9 cellular contexts compared by ENCODE assay signal in the genomic region with DNA sequence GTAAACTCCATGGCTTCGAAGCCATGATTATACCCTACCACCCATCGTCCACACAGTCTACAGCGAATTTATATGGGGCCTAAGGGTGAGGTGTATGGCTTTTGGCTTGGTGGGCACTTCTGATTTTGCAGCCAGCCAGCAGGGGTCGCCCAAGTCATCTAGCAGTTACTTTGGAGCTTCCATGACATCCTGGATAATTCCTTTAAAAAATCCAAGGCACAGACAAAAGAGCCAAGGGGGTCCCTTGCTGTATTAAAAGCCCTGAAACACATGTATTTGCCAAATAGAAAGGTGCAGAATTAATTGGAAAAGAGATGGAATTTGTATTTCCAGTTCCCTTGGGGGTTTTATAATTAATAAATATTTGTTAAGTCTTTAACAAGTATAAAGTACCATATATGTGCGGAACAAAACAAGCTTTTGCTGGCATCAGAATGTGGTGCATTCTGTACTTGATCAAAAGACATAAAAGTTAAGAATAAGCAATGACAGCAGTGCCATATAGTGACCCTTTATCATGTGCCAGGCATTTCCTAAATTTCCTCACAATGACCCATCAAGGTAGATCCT.
DNase-seq lines count a peak whose midpoint lies in the region; ATAC-seq and TF ChIP-seq lines count a peak whose summit lies in the region.
"Had no signal": no experiment of that assay in that cellular context is flagged by ENCODE, and none has a peak within 500 bp of the region (broad histone marks: within the 10 kb centered on the region; RNA-seq: fewer than 3 reads in every experiment).

No MANE protein-coding gene starts in this region.

- TF ChIP-seq CTCF in fibroblast of villous mesenchyme (IDR thresholded peaks at IDR 0.05; ENCODE audit: insufficient read depth, low read depth, low read length) (peak; percentile 85), osteocyte (IDR thresholded peaks at IDR 0.05) (peak; percentile 92)

- ATAC-seq in HG03135 (IDR thresholded peaks at IDR 0.05; ENCODE audit: unreplicated experiment): no peak

- intact Hi-C loops in activated CD4-positive, alpha-beta memory T cell treated with anti-CD3 and anti-CD28 coated beads for 36 hours (cut with micrococcal nuclease): loop anchor here (10.0 kb wide), 1 partner anchor 543 kb away; no protein-coding TSS in a partner anchor

- DNase-seq in NCI-H2196 (lab: John Stamatoyannopoulos, UW; ENCODE audit: unreplicated experiment) (peak; percentile 6), NCI-H2196 treated with DMSO at 0.1 percent for 48 hours (lab: John Stamatoyannopoulos, UW; ENCODE audit: unreplicated experiment) (no peak), NCI-H1105 treated with DMSO at 0.1 percent for 48 hours (lab: John Stamatoyannopoulos, UW) (peak; percentile 39), fibroblast of villous mesenchyme (ENCODE audit: low read depth) (peak; percentile 70), osteocyte (ENCODE audit: extremely low spot score, unreplicated experiment) (no peak)
- peak; percentile 41 for DNase-seq in activated CD4-positive, alpha-beta memory T cell treated with anti-CD3 and anti-CD28 coated beads for 36 hours
- DNase-seq in central memory CD4-positive, alpha-beta T cell: no peak

- POLR2A ChIA-PET in activated CD4-positive, alpha-beta memory T cell treated with anti-CD3 and anti-CD28 coated beads for 36 hours (lab: Charles Lee): no interaction called here

- H3K4me3 Mint-ChIP-seq in activated CD4-positive, alpha-beta memory T cell treated with anti-CD3 and anti-CD28 coated beads for 36 hours: no peak overlapping the region
- H3K4me3 Mint-ChIP-seq in osteocyte (ENCODE audit: unreplicated experiment): no peak overlapping the region
- H3K4me3 Mint-ChIP-seq: CD4-positive, alpha-beta memory T cell had no signal

- no peaks in the 10 kb centered on the region for H3K9me3 Mint-ChIP-seq in activated CD4-positive, alpha-beta memory T cell treated with anti-CD3 and anti-CD28 coated beads for 36 hours
- no peaks in the 10 kb centered on the region for H3K9me3 Mint-ChIP-seq in osteocyte (ENCODE audit: unreplicated experiment)
- H3K9me3 Mint-ChIP-seq: CD4-positive, alpha-beta memory T cell had no signal

- no peaks in the 10 kb centered on the region for H3K27me3 Mint-ChIP-seq in activated CD4-positive, alpha-beta memory T cell treated with anti-CD3 and anti-CD28 coated beads for 36 hours
- H3K27me3 Mint-ChIP-seq in osteocyte (ENCODE audit: unreplicated experiment): no peaks in the 10 kb centered on the region

- CTCF ChIA-PET in activated CD4-positive, alpha-beta memory T cell treated with anti-CD3 and anti-CD28 coated beads for 36 hours (lab: Charles Lee): interaction anchor here (0.6 to 2.8 kb wide), 11 partner anchors 9 to 544 kb away, joined by 3 to 11 read pairs (median 4); no protein-coding TSS in a partner anchor

- H3K4me1 Mint-ChIP-seq in activated CD4-positive, alpha-beta memory T cell treated with anti-CD3 and anti-CD28 coated beads for 36 hours (ENCODE audit: low read depth): no peaks in the 10 kb centered on the region
- H3K4me1 Mint-ChIP-seq in osteocyte (ENCODE audit: unreplicated experiment): peaks cover 27% of the 10 kb centered on the region
- H3K4me1 Mint-ChIP-seq: CD4-positive, alpha-beta memory T cell had no signal

- H3K4me3 ChIP-seq in fibroblast of villous mesenchyme (ENCODE audit: low read depth, low read length): no peak overlapping the region

- H3K36me3 Mint-ChIP-seq in activated CD4-positive, alpha-beta memory T cell treated with anti-CD3 and anti-CD28 coated beads for 36 hours: no peaks in the 10 kb centered on the region
- no peaks in the 10 kb centered on the region for H3K36me3 Mint-ChIP-seq in osteocyte (ENCODE audit: unreplicated experiment)
- H3K36me3 Mint-ChIP-seq: CD4-positive, alpha-beta memory T cell had no signal

- no peak overlapping the region for H3K27ac Mint-ChIP-seq in activated CD4-positive, alpha-beta memory T cell treated with anti-CD3 and anti-CD28 coated beads for 36 hours
- no peak overlapping the region for H3K27ac Mint-ChIP-seq in osteocyte (ENCODE audit: unreplicated experiment)
- H3K27ac Mint-ChIP-seq: CD4-positive, alpha-beta memory T cell had no signal

Comparison
In these comparisons a context has a peak if more than half of its experiments do, and no peak if none do; other contexts are left out.
1. DNase-seq: peak in NCI-H2196 (single experiment), NCI-H1105 treated with DMSO at 0.1 percent for 48 hours (single experiment), activated CD4-positive, alpha-beta memory T cell treated with anti-CD3 and anti-CD28 coated beads for 36 hours (single experiment) and fibroblast of villous mesenchyme (single experiment); none in NCI-H2196 treated with DMSO at 0.1 percent for 48 hours (single experiment), osteocyte (single experiment) and central memory CD4-positive, alpha-beta T cell (single experiment).